ENCODE assay signal across 8 cellular contexts in the genomic region with DNA sequence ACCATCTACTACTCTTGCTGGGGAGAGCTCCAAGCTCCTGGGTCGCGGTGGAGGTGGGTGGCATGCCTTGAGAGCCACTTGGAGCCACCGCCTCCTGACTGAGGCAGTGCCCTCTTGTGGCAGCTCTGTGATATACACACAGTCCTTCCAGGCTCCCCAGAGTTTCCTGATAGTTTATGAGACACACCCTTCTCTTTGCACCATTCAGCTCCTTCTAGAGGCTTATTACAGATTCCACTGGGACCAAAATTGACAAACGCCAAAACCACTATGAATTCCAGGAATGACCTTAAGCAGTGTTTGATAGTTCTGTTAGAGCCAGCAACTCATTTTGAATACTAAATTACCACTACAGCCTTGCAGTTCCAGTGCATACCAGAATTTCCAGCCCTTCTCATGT.
DNase-seq lines count a peak whose midpoint lies in the region; ATAC-seq and TF ChIP-seq lines count a peak whose summit lies in the region.

No MANE protein-coding gene starts in this region.

- no peak overlapping the region for H3K27ac Mint-ChIP-seq in activated CD4-positive, alpha-beta memory T cell treated with anti-CD3 and anti-CD28 coated beads, Interleukin-2, amount 10 ng/mL, durations not matched to agents 7 days and 5 days
- H3K27ac Mint-ChIP-seq in progenitor cell of endocrine pancreas = no peak overlapping the region

- H3K27ac ChIP-seq in foreskin keratinocyte = no peak overlapping the region

- CTCF ChIA-PET in activated CD4-positive, alpha-beta memory T cell treated with anti-CD3 and anti-CD28 coated beads, Interleukin-2, amount 10 ng/mL, durations not matched to agents 7 days and 5 days (lab: Charles Lee) = interaction anchor here (0.8 to 1.9 kb wide), 9 partner anchors 9 to 227 kb away, joined by 3 to 24 read pairs (median 5); no protein-coding TSS in a partner anchor

- POLR2A ChIA-PET in activated CD4-positive, alpha-beta memory T cell treated with anti-CD3 and anti-CD28 coated beads, Interleukin-2, amount 10 ng/mL, durations not matched to agents 7 days and 5 days (lab: Charles Lee) = interaction anchor here (1.1 kb wide), 1 partner anchor 10 kb away, joined by 3 read pairs; no protein-coding TSS in a partner anchor

- TF ChIP-seq CTCF in AG10803 (conservative IDR thresholded peaks at IDR 0.05; ENCODE audit: low read length) (peak; percentile 73), GM12874 (IDR thresholded peaks at IDR 0.05; ENCODE audit: insufficient read depth, low read depth, low read length) (peak; percentile 75), foreskin keratinocyte (conservative IDR thresholded peaks at IDR 0.05) (peak; percentile 77), progenitor cell of endocrine pancreas (IDR thresholded peaks at IDR 0.05; ENCODE audit: unreplicated experiment) (peak; percentile 89), omental fat pad (IDR thresholded peaks at IDR 0.05) (no peak)

- no peaks in the 10 kb centered on the region for H3K4me1 ChIP-seq in foreskin keratinocyte

- H3K4me3 Mint-ChIP-seq in activated CD4-positive, alpha-beta memory T cell treated with anti-CD3 and anti-CD28 coated beads, Interleukin-2, amount 10 ng/mL, durations not matched to agents 7 days and 5 days = no peak overlapping the region
- no peak overlapping the region for H3K4me3 Mint-ChIP-seq in progenitor cell of endocrine pancreas (ENCODE audit: low read depth)

- no peak overlapping the region for H3K4me3 ChIP-seq in AG10803 (ENCODE audit: low read length)

- H3K27me3 ChIP-seq in foreskin keratinocyte = peaks cover 62% of the 10 kb centered on the region

- H3K27me3 Mint-ChIP-seq in activated CD4-positive, alpha-beta memory T cell treated with anti-CD3 and anti-CD28 coated beads, Interleukin-2, amount 10 ng/mL, durations not matched to agents 7 days and 5 days = no peaks in the 10 kb centered on the region
- peaks cover 26% of the 10 kb centered on the region for H3K27me3 Mint-ChIP-seq in progenitor cell of endocrine pancreas

- peak; percentile 78 for ATAC-seq in HG02938 (IDR thresholded peaks at IDR 0.05; ENCODE audit: unreplicated experiment)
- peak; percentile 90 for ATAC-seq in foreskin keratinocyte
- ATAC-seq in omental fat pad (ENCODE audit: low FRiP score) = no peak

- H3K4me1 Mint-ChIP-seq in activated CD4-positive, alpha-beta memory T cell treated with anti-CD3 and anti-CD28 coated beads, Interleukin-2, amount 10 ng/mL, durations not matched to agents 7 days and 5 days = no peaks in the 10 kb centered on the region
- peaks cover 22% of the 10 kb centered on the region for H3K4me1 Mint-ChIP-seq in progenitor cell of endocrine pancreas (ENCODE audit: low read depth)

- no peaks in the 10 kb centered on the region for H3K36me3 Mint-ChIP-seq in activated CD4-positive, alpha-beta memory T cell treated with anti-CD3 and anti-CD28 coated beads, Interleukin-2, amount 10 ng/mL, durations not matched to agents 7 days and 5 days (ENCODE audit: low read depth)
- no peaks in the 10 kb centered on the region for H3K36me3 Mint-ChIP-seq in progenitor cell of endocrine pancreas (ENCODE audit: insufficient read depth)

- DNase-seq in AG10803 (ENCODE audit: low read depth) = peak; percentile 81
- DNase-seq in NCI-H2107 (lab: John Stamatoyannopoulos, UW) = peak; percentile 2
- peak; percentile 42 for DNase-seq in activated CD4-positive, alpha-beta memory T cell treated with anti-CD3 and anti-CD28 coated beads, Interleukin-2, amount 10 ng/mL, durations not matched to agents 7 days and 5 days
- DNase-seq in foreskin keratinocyte = peak; percentile 13 to 46
- peak; percentile 52 for DNase-seq in progenitor cell of endocrine pancreas (ENCODE audit: low spot score, unreplicated experiment)
- DNase-seq in omental fat pad (ENCODE audit: low spot score) = no peak

- H3K9me3 Mint-ChIP-seq in activated CD4-positive, alpha-beta memory T cell treated with anti-CD3 and anti-CD28 coated beads, Interleukin-2, amount 10 ng/mL, durations not matched to agents 7 days and 5 days = no peaks in the 10 kb centered on the region
- no peaks in the 10 kb centered on the region for H3K9me3 Mint-ChIP-seq in progenitor cell of endocrine pancreas (ENCODE audit: low read depth)

Comparison
In these comparisons a context has a peak if more than half of its experiments do, and no peak if none do; other contexts are left out.
1. CTCF ChIP-seq: peak in AG10803 (single experiment), GM12874 (single experiment), foreskin keratinocyte (single experiment) and progenitor cell of endocrine pancreas (single experiment); none in omental fat pad (0 of 3).